ENCODE assay signal across 23 cellular contexts in the genomic region with DNA sequence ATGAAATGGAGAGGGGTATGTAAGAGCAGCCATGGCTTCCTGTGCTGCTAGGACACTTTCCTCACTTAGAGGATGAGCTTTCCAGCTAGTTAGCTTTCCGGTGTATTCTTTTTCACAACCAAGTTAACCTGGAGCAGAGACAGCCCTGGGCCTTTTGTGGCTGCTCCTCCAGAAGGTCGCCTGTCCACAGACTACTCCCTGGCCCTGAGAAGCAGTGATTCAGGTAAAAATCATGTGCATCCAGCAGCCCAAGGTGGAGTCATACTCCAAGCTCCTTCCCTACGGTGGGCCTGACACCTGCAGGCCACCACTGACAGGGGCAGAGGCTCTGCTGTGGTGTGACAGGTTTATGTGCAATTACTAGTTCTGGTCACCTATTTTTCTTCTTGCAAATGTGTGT.
"Had no signal": no experiment of that assay in that cellular context is flagged by ENCODE, and none has a peak within 500 bp of the region (broad histone marks: within the 10 kb centered on the region; RNA-seq: fewer than 3 reads in every experiment).

No MANE protein-coding gene starts in this region.

- H2AFZ ChIP-seq: parathyroid adenoma had no signal

- H3K27ac ChIP-seq: left ventricle myocardium inferior, parathyroid adenoma, psoas muscle, right lobe of liver, testis, tibial artery, upper lobe of right lung had no signal

- H3K9ac ChIP-seq: parathyroid adenoma had no signal

- H3K27me3 ChIP-seq: right lobe of liver, testis, tibial artery, upper lobe of right lung had no signal

- H3K4me1 ChIP-seq: left ventricle myocardium inferior, parathyroid adenoma, psoas muscle, right lobe of liver, tibial artery, upper lobe of right lung had no signal

- DNase-seq: hypothalamus; immature natural killer cell; left ventricle myocardium inferior; midbrain; mucosa of descending colon; naive thymus-derived CD4-positive, alpha-beta T cell; nucleus accumbens; psoas muscle; right lobe of liver; stimulated activated CD4-positive, alpha-beta T cell treated with anti-CD3 and anti-CD28 coated beads, Interleukin-1b, Interleukin-23, amount 100 ng/mL, for 48 hours; stimulated activated CD4-positive, alpha-beta T cell treated with anti-CD3 and anti-CD28 coated beads, Interleukin-2, amount 100 ng/mL, for 48 hours; stimulated activated CD4-positive, alpha-beta T cell treated with anti-CD3 and anti-CD28 coated beads, Interleukin-4, amount 100 ng/mL, for 4 hours; stimulated activated CD8-positive, alpha-beta memory T cell treated with anti-CD3 and anti-CD28 coated beads, Interleukin-4, amount 100 ng/mL, for 48 hours; stimulated activated naive CD4-positive, alpha-beta T cell treated with Interleukin-2 at 50 U/mL for 16 hours; stimulated activated naive CD8-positive, alpha-beta T cell treated with anti-CD3 and anti-CD28 coated beads, Interleukin-15, amount 100 ng/mL, for 72 hours; substantia nigra; testis; tibial artery; trophoblast cell; upper lobe of right lung had no signal

- H3K79me2 ChIP-seq: parathyroid adenoma had no signal

- H3K4me3 ChIP-seq: left ventricle myocardium inferior, mucosa of descending colon, psoas muscle, right lobe of liver, smooth muscle cell, testis, tibial artery, upper lobe of right lung had no signal

- H3K9me3 ChIP-seq: left ventricle myocardium inferior, mucosa of descending colon, psoas muscle, right lobe of liver, testis, tibial artery, upper lobe of right lung had no signal

- H3K36me3 ChIP-seq: left ventricle myocardium inferior, right lobe of liver, tibial artery, upper lobe of right lung had no signal

- ATAC-seq: mucosa of descending colon; naive thymus-derived CD4-positive, alpha-beta T cell; psoas muscle; right lobe of liver; stimulated activated memory B cell treated with anti-CD40 and anti-IgM and Interleukin-4, amounts not matched to agents 10 μg/mL and 1 μg/mL and 100 μg/mL, for 72 hours; stimulated activated naive CD8-positive, alpha-beta T cell treated with anti-CD3 and anti-CD28 coated beads, Interleukin-15, amount 100 ng/mL, for 72 hours; upper lobe of right lung had no signal

- H3K4me2 ChIP-seq: smooth muscle cell had no signal
